Comparison of ENCODE assay signal across 8 cellular contexts in genomic region chr15:52294881-52295420, GRCh38. TPM values are rescaled to one million over a fixed set of nuclear protein-coding genes. Genes with fewer than 3 reads are reported as not detected.
DNase-seq lines count a peak whose midpoint lies in the region; ATAC-seq and TF ChIP-seq lines count a peak whose summit lies in the region.

No MANE protein-coding gene starts in this region.

- H3K27ac Mint-ChIP-seq in CD8-positive, alpha-beta T cell, result no peak overlapping the region
- no peak overlapping the region for H3K27ac Mint-ChIP-seq in neural crest cell (ENCODE audit: unreplicated experiment)

- POLR2A ChIA-PET in CD8-positive, alpha-beta T cell (lab: Charles Lee), result no interaction called here

- peaks cover 10% of the 10 kb centered on the region for H3K27me3 ChIP-seq in CD8-positive, alpha-beta T cell (ENCODE audit: insufficient read depth, low read length)
- H3K27me3 ChIP-seq in NT2/D1 (ENCODE audit: insufficient read depth, insufficient read length) (peaks cover 19% of the 10 kb centered on the region), endocrine pancreas (ENCODE audit: control insufficient read depth, insufficient read depth, low read length) (no peaks in the 10 kb centered on the region)

- no peaks in the 10 kb centered on the region for H3K36me3 ChIP-seq in CD8-positive, alpha-beta T cell (ENCODE audit: insufficient read depth, low read length)
- H3K36me3 ChIP-seq in NT2/D1 (ENCODE audit: insufficient read depth, insufficient read length, low read length) (no peaks in the 10 kb centered on the region), endocrine pancreas (ENCODE audit: control insufficient read depth, insufficient read depth, low read length) (no peaks in the 10 kb centered on the region)

- H3K9me3 Mint-ChIP-seq in CD8-positive, alpha-beta T cell, result no peaks in the 10 kb centered on the region
- no peaks in the 10 kb centered on the region for H3K9me3 Mint-ChIP-seq in neural crest cell

- H3K4me3 ChIP-seq in CD8-positive, alpha-beta T cell (ENCODE audit: low read depth, low read length), result no peak overlapping the region
- H3K4me3 ChIP-seq in NT2/D1 (ENCODE audit: insufficient read length, low read depth) (peak overlapping the region; percentile 30), endocrine pancreas (ENCODE audit: control insufficient read depth, insufficient read depth, low read length) (peak overlapping the region; percentile 53)

- peaks cover 4% of the 10 kb centered on the region for H3K4me1 Mint-ChIP-seq in CD8-positive, alpha-beta T cell (ENCODE audit: low read depth)
- H3K4me1 Mint-ChIP-seq in neural crest cell, result peaks cover 8% of the 10 kb centered on the region

- H3K27ac ChIP-seq in CD8-positive, alpha-beta T cell (ENCODE audit: low read depth, low read length), result no peak overlapping the region

- intact Hi-C loops in CD8-positive, alpha-beta T cell (cut with DNase I, micrococcal nuclease), result no loop called here

- DNase-seq in CD8-positive, alpha-beta T cell, result no peak
- no peak for DNase-seq in NT2/D1 (ENCODE audit: low read depth, low spot score)
- no peak for DNase-seq in neural crest cell (ENCODE audit: low read depth, low spot score)
- no peak for DNase-seq in stimulated activated CD4-positive, alpha-beta T cell treated with anti-CD3 and anti-CD28 coated beads, Interleukin-2, amount 100 ng/mL, for 48 hours
- DNase-seq in activated gamma-delta T cell (lab: John Stamatoyannopoulos, UW), result no peak

- CTCF ChIA-PET in CD8-positive, alpha-beta T cell (lab: Charles Lee), result no interaction called here

- peaks cover 11% of the 10 kb centered on the region for H3K4me1 ChIP-seq in CD8-positive, alpha-beta T cell (ENCODE audit: insufficient read depth, low read length)
- H3K4me1 ChIP-seq in NT2/D1 (ENCODE audit: insufficient read depth, insufficient read length), result peaks cover under 1% of the 10 kb centered on the region
- peaks cover 9% of the 10 kb centered on the region for H3K4me1 ChIP-seq in endocrine pancreas (ENCODE audit: control insufficient read depth, insufficient read depth, low read length)

- TF ChIP-seq CTCF in CD8-positive, alpha-beta T cell (IDR thresholded peaks at IDR 0.05), result no peak
- TF ChIP-seq CTCF in neural crest cell (conservative IDR thresholded peaks at IDR 0.05), result no peak

- H3K36me3 Mint-ChIP-seq in CD8-positive, alpha-beta T cell, result no peaks in the 10 kb centered on the region
- H3K36me3 Mint-ChIP-seq in neural crest cell (ENCODE audit: low read depth), result no peaks in the 10 kb centered on the region

- H3K9me3 ChIP-seq in CD8-positive, alpha-beta T cell (ENCODE audit: low read length), result no peaks in the 10 kb centered on the region
- H3K9me3 ChIP-seq in NT2/D1 (ENCODE audit: insufficient read depth, low read length) (no peaks in the 10 kb centered on the region), endocrine pancreas (ENCODE audit: control insufficient read depth, low read length) (no peaks in the 10 kb centered on the region)

- H3K27me3 Mint-ChIP-seq in CD8-positive, alpha-beta T cell (ENCODE audit: low read depth), result peaks cover 35% of the 10 kb centered on the region
- peaks cover 19% of the 10 kb centered on the region for H3K27me3 Mint-ChIP-seq in neural crest cell (ENCODE audit: low read depth)

- H3K9ac ChIP-seq in NT2/D1 (ENCODE audit: insufficient read length, low read depth), result peak overlapping the region; percentile 78
- H3K9ac ChIP-seq in endocrine pancreas (ENCODE audit: control insufficient read depth, insufficient read depth, low read length), result peak overlapping the region; percentile 50

- peak overlapping the region; percentile 42 for H3K4me3 Mint-ChIP-seq in CD8-positive, alpha-beta T cell
- H3K4me3 Mint-ChIP-seq in neural crest cell, result peak overlapping the region; percentile 74

- no peak for ATAC-seq in CD8-positive, alpha-beta T cell
- ATAC-seq in HG03571 (IDR thresholded peaks at IDR 0.05; ENCODE audit: unreplicated experiment) (no peak), HG02981 (IDR thresholded peaks at IDR 0.05; ENCODE audit: unreplicated experiment) (no peak)

RNA-seq across cellular contexts. Expression of gene MYO5C, which starts 0.7 kb away (rescaled TPM):
- under 1 TPM; 0.24 to 0.31 TPM for total RNA-seq in CD8-positive, alpha-beta T cell
- 7.7 and 7.8 TPM in 2 replicates for total RNA-seq in neural crest cell
